ENCODE assay signal across 1 cellular context in the genomic region with DNA sequence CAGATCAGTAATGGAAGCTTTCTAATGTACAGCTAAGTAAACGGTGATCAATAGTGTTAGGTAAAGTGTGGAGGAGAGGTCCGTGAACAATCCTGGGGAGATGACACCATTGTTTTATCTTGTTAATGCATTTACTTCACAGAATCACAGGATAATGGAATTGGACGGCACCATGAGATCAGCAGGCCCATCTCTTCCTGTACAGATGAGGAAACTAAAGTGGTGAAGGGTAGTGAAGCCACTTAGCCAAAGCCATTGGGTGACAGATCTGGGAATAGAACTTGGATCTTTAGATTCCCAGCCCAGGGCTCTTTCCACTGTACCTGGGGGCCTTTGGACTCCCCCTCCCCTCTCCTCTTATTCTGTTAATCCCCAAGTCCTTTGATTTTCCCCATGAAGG.
TF ChIP-seq lines count a peak whose summit lies in the region.

No MANE protein-coding gene starts in this region.

TF ChIP-seq in K562, 482 proteins besides CTCF, POLR2A, EP300 and RAD21 (continued from another document and continues in another):
- TF ChIP-seq SMARCC2 (IDR thresholded peaks at IDR 0.05; ENCODE audit: low read depth) (no peak), NR2C1 (IDR thresholded peaks at IDR 0.05) (no peak), NR2C1 (tag; IDR thresholded peaks at IDR 0.05) (no peak), PTTG1 (tag; IDR thresholded peaks at IDR 0.05; ENCODE audit: low read depth) (peak; percentile 50), HDAC3 (IDR thresholded peaks at IDR 0.05; ENCODE audit: borderline replicate concordance, partially characterized antibody) (no peak), RUNX1 (IDR thresholded peaks at IDR 0.05; ENCODE audit: low read depth) (no peak), DMBX1 (CRISPR knock-in tag; IDR thresholded peaks at IDR 0.05; ENCODE audit: borderline replicate concordance) (no peak), NUFIP1 (IDR thresholded peaks at IDR 0.05; ENCODE audit: partially characterized antibody) (no peak), BRCA1 (IDR thresholded peaks at IDR 0.05) (no peak), BRCA1 (CRISPR knock-in tag; IDR thresholded peaks at IDR 0.05) (no peak), RFX1 (IDR thresholded peaks at IDR 0.05) (no peak), NEUROD1 (IDR thresholded peaks at IDR 0.05; ENCODE audit: borderline replicate concordance, low read depth, low read length, partially characterized antibody) (no peak), BRF1 (IDR thresholded peaks at IDR 0.05; ENCODE audit: borderline replicate concordance, extremely low read depth, insufficient read length) (no peak), FOXM1 (IDR thresholded peaks at IDR 0.05; ENCODE audit: low read depth) (no peak), FOXM1 (CRISPR knock-in tag; IDR thresholded peaks at IDR 0.05; ENCODE audit: low read depth) (no peak), EGR1 (conservative IDR thresholded peaks at IDR 0.05) (no peak), ERF (CRISPR knock-in tag; IDR thresholded peaks at IDR 0.05) (0 out of 2 replicates have a peak, but pooled peaks have one; percentile 67), TRIM28 (IDR thresholded peaks at IDR 0.05) (no peak), ZC3H8 (IDR thresholded peaks at IDR 0.05) (no peak), MAFK (IDR thresholded peaks at IDR 0.05; ENCODE audit: low read length) (no peak), ZNF232 (CRISPR knock-in tag; IDR thresholded peaks at IDR 0.05) (no peak), ZNF316 (IDR thresholded peaks at IDR 0.05) (no peak), GTF2A2 (tag; IDR thresholded peaks at IDR 0.05) (no peak), LARP7 (IDR thresholded peaks at IDR 0.05) (no peak), KLF6 (CRISPR knock-in tag; IDR thresholded peaks at IDR 0.05; ENCODE audit: borderline replicate concordance) (0 out of 2 replicates have a peak, but pooled peaks have one; percentile 19), C11orf30 (IDR thresholded peaks at IDR 0.05; ENCODE audit: low read depth) (no peak), U2AF2 (optimal IDR thresholded peaks at IDR 0.05; ENCODE audit: low read depth, low read length) (no peak)
- TF ChIP-seq, protein P1, sequence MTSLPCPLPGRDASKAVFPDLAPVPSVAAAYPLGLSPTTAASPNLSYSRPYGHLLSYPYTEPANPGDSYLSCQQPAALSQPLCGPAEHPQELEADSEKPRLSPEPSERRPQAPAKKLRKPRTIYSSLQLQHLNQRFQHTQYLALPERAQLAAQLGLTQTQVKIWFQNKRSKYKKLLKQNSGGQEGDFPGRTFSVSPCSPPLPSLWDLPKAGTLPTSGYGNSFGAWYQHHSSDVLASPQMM (CRISPR knock-in tag; IDR thresholded peaks at IDR 0.05), result no peak
- TF ChIP-seq, protein P2, sequence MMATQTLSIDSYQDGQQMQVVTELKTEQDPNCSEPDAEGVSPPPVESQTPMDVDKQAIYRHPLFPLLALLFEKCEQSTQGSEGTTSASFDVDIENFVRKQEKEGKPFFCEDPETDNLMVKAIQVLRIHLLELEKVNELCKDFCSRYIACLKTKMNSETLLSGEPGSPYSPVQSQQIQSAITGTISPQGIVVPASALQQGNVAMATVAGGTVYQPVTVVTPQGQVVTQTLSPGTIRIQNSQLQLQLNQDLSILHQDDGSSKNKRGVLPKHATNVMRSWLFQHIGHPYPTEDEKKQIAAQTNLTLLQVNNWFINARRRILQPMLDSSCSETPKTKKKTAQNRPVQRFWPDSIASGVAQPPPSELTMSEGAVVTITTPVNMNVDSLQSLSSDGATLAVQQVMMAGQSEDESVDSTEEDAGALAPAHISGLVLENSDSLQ (IDR thresholded peaks at IDR 0.05), result no peak
- TF ChIP-seq, protein P3, sequence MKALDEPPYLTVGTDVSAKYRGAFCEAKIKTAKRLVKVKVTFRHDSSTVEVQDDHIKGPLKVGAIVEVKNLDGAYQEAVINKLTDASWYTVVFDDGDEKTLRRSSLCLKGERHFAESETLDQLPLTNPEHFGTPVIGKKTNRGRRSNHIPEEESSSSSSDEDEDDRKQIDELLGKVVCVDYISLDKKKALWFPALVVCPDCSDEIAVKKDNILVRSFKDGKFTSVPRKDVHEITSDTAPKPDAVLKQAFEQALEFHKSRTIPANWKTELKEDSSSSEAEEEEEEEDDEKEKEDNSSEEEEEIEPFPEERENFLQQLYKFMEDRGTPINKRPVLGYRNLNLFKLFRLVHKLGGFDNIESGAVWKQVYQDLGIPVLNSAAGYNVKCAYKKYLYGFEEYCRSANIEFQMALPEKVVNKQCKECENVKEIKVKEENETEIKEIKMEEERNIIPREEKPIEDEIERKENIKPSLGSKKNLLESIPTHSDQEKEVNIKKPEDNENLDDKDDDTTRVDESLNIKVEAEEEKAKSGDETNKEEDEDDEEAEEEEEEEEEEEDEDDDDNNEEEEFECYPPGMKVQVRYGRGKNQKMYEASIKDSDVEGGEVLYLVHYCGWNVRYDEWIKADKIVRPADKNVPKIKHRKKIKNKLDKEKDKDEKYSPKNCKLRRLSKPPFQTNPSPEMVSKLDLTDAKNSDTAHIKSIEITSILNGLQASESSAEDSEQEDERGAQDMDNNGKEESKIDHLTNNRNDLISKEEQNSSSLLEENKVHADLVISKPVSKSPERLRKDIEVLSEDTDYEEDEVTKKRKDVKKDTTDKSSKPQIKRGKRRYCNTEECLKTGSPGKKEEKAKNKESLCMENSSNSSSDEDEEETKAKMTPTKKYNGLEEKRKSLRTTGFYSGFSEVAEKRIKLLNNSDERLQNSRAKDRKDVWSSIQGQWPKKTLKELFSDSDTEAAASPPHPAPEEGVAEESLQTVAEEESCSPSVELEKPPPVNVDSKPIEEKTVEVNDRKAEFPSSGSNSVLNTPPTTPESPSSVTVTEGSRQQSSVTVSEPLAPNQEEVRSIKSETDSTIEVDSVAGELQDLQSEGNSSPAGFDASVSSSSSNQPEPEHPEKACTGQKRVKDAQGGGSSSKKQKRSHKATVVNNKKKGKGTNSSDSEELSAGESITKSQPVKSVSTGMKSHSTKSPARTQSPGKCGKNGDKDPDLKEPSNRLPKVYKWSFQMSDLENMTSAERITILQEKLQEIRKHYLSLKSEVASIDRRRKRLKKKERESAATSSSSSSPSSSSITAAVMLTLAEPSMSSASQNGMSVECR (CRISPR knock-in tag; IDR thresholded peaks at IDR 0.05), result no peak
- TF ChIP-seq, protein P4, sequence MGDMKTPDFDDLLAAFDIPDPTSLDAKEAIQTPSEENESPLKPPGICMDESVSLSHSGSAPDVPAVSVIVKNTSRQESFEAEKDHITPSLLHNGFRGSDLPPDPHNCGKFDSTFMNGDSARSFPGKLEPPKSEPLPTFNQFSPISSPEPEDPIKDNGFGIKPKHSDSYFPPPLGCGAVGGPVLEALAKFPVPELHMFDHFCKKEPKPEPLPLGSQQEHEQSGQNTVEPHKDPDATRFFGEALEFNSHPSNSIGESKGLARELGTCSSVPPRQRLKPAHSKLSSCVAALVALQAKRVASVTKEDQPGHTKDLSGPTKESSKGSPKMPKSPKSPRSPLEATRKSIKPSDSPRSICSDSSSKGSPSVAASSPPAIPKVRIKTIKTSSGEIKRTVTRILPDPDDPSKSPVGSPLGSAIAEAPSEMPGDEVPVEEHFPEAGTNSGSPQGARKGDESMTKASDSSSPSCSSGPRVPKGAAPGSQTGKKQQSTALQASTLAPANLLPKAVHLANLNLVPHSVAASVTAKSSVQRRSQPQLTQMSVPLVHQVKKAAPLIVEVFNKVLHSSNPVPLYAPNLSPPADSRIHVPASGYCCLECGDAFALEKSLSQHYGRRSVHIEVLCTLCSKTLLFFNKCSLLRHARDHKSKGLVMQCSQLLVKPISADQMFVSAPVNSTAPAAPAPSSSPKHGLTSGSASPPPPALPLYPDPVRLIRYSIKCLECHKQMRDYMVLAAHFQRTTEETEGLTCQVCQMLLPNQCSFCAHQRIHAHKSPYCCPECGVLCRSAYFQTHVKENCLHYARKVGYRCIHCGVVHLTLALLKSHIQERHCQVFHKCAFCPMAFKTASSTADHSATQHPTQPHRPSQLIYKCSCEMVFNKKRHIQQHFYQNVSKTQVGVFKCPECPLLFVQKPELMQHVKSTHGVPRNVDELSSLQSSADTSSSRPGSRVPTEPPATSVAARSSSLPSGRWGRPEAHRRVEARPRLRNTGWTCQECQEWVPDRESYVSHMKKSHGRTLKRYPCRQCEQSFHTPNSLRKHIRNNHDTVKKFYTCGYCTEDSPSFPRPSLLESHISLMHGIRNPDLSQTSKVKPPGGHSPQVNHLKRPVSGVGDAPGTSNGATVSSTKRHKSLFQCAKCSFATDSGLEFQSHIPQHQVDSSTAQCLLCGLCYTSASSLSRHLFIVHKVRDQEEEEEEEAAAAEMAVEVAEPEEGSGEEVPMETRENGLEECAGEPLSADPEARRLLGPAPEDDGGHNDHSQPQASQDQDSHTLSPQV (IDR thresholded peaks at IDR 0.05), result 0 out of 2 replicates have a peak, but pooled peaks have one; percentile 9
- TF ChIP-seq, protein P5, sequence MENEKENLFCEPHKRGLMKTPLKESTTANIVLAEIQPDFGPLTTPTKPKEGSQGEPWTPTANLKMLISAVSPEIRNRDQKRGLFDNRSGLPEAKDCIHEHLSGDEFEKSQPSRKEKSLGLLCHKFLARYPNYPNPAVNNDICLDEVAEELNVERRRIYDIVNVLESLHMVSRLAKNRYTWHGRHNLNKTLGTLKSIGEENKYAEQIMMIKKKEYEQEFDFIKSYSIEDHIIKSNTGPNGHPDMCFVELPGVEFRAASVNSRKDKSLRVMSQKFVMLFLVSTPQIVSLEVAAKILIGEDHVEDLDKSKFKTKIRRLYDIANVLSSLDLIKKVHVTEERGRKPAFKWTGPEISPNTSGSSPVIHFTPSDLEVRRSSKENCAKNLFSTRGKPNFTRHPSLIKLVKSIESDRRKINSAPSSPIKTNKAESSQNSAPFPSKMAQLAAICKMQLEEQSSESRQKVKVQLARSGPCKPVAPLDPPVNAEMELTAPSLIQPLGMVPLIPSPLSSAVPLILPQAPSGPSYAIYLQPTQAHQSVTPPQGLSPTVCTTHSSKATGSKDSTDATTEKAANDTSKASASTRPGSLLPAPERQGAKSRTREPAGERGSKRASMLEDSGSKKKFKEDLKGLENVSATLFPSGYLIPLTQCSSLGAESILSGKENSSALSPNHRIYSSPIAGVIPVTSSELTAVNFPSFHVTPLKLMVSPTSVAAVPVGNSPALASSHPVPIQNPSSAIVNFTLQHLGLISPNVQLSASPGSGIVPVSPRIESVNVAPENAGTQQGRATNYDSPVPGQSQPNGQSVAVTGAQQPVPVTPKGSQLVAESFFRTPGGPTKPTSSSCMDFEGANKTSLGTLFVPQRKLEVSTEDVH (IDR thresholded peaks at IDR 0.05; ENCODE audit: low read depth, partially characterized antibody), result no peak
- TF ChIP-seq, protein P6, sequence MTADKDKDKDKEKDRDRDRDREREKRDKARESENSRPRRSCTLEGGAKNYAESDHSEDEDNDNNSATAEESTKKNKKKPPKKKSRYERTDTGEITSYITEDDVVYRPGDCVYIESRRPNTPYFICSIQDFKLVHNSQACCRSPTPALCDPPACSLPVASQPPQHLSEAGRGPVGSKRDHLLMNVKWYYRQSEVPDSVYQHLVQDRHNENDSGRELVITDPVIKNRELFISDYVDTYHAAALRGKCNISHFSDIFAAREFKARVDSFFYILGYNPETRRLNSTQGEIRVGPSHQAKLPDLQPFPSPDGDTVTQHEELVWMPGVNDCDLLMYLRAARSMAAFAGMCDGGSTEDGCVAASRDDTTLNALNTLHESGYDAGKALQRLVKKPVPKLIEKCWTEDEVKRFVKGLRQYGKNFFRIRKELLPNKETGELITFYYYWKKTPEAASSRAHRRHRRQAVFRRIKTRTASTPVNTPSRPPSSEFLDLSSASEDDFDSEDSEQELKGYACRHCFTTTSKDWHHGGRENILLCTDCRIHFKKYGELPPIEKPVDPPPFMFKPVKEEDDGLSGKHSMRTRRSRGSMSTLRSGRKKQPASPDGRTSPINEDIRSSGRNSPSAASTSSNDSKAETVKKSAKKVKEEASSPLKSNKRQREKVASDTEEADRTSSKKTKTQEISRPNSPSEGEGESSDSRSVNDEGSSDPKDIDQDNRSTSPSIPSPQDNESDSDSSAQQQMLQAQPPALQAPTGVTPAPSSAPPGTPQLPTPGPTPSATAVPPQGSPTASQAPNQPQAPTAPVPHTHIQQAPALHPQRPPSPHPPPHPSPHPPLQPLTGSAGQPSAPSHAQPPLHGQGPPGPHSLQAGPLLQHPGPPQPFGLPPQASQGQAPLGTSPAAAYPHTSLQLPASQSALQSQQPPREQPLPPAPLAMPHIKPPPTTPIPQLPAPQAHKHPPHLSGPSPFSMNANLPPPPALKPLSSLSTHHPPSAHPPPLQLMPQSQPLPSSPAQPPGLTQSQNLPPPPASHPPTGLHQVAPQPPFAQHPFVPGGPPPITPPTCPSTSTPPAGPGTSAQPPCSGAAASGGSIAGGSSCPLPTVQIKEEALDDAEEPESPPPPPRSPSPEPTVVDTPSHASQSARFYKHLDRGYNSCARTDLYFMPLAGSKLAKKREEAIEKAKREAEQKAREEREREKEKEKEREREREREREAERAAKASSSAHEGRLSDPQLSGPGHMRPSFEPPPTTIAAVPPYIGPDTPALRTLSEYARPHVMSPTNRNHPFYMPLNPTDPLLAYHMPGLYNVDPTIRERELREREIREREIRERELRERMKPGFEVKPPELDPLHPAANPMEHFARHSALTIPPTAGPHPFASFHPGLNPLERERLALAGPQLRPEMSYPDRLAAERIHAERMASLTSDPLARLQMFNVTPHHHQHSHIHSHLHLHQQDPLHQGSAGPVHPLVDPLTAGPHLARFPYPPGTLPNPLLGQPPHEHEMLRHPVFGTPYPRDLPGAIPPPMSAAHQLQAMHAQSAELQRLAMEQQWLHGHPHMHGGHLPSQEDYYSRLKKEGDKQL (CRISPR knock-in tag; IDR thresholded peaks at IDR 0.05; ENCODE audit: borderline replicate concordance), result no peak
